ENCODE assay signal across 20 cellular contexts in genomic region chr1:99407018-99407417, GRCh38.
"Had no signal": no experiment of that assay in that cellular context is flagged by ENCODE, and none has a peak within 500 bp of the region (broad histone marks: within the 10 kb centered on the region; RNA-seq: fewer than 3 reads in every experiment).

No MANE protein-coding gene starts in this region.

- H3K36me3 ChIP-seq: brain microvascular endothelial cell, left lung, tibial artery, uterus had no signal

- H3K4me1 ChIP-seq: left lung, tibial artery, uterus had no signal

- H3K27me3 ChIP-seq: brain microvascular endothelial cell, left lung, tibial artery, uterus had no signal

- H3K9me3 Mint-ChIP-seq: activated T-helper 17 cell treated with anti-CD3 and anti-CD28 coated beads, Interleukin-2, amount 50 U/mL, for 72 hours; dendritic cell treated with granulocyte-macrophage colony-stimulating factor and Interleukin-4, amounts not matched to agents 40 ng/mL and 50 ng/mL, for 4 days had no signal

- H3K4me1 Mint-ChIP-seq: activated T-helper 17 cell treated with anti-CD3 and anti-CD28 coated beads, Interleukin-2, amount 50 U/mL, for 72 hours; nephron had no signal

- FAIRE-seq: kidney had no signal

- H3K27ac ChIP-seq: brain microvascular endothelial cell, epithelial cell of prostate, left lung, tibial artery, uterus had no signal

- DNase-seq: activated naive CD4-positive, alpha-beta T cell treated with Interleukin-2 at 50 U/mL for 16 hours; anterior cingulate cortex; brain microvascular endothelial cell; effector memory CD8-positive, alpha-beta T cell; hippocampal formation; kidney; left lung; mesenchymal stem cell; nucleus accumbens; stimulated activated CD4-positive, alpha-beta T cell treated with anti-CD3 and anti-CD28 coated beads, Interleukin-15, amount 100 ng/mL, for 24 hours; stimulated activated CD4-positive, alpha-beta T cell treated with anti-CD3 and anti-CD28 coated beads, Interleukin-4, amount 100 ng/mL, for 1 hour; stimulated activated naive CD4-positive, alpha-beta T cell; T-helper 9 cell; tibial artery; uterus had no signal

- H3K9me3 ChIP-seq: tibial artery, uterus had no signal

- H3K27me3 Mint-ChIP-seq: dendritic cell treated with granulocyte-macrophage colony-stimulating factor and Interleukin-4, amounts not matched to agents 40 ng/mL and 50 ng/mL, for 4 days; effector memory CD8-positive, alpha-beta T cell had no signal

- ATAC-seq: activated CD4-positive, CD25-positive, alpha-beta regulatory T cell treated with anti-CD3 and anti-CD28 coated beads, Interleukin-2, amount 50 U/mL, for 24 hours; activated T-helper 17 cell treated with anti-CD3 and anti-CD28 coated beads, Interleukin-2, amount 50 U/mL, for 72 hours; effector memory CD8-positive, alpha-beta T cell; left lung had no signal

- H3K4me3 ChIP-seq: left lung, tibial artery, uterus had no signal

- H3K4me3 Mint-ChIP-seq: activated T-helper 17 cell treated with anti-CD3 and anti-CD28 coated beads, Interleukin-2, amount 50 U/mL, for 72 hours; dendritic cell treated with granulocyte-macrophage colony-stimulating factor and Interleukin-4, amounts not matched to agents 40 ng/mL and 50 ng/mL, for 4 days; effector memory CD8-positive, alpha-beta T cell; nephron had no signal

- H3K27ac Mint-ChIP-seq: activated T-helper 17 cell treated with anti-CD3 and anti-CD28 coated beads, Interleukin-2, amount 50 U/mL, for 72 hours; dendritic cell treated with granulocyte-macrophage colony-stimulating factor and Interleukin-4, amounts not matched to agents 40 ng/mL and 50 ng/mL, for 4 days; effector memory CD8-positive, alpha-beta T cell; nephron had no signal
